28 cellular contexts compared by ENCODE assay signal in genomic region chr11:122729139-122729538, GRCh38.
DNase-seq lines count a peak whose midpoint lies in the region; ATAC-seq and TF ChIP-seq lines count a peak whose summit lies in the region.
"Had no signal": no experiment of that assay in that cellular context is flagged by ENCODE, and none has a peak within 500 bp of the region (broad histone marks: within the 10 kb centered on the region; RNA-seq: fewer than 3 reads in every experiment).

No MANE protein-coding gene starts in this region.

- TF ChIP-seq RAD21 in IMR-90 (IDR thresholded peaks at IDR 0.05; ENCODE audit: low read length), result no peak

- H3K27me3 Mint-ChIP-seq in activated CD8-positive, alpha-beta memory T cell treated with anti-CD3 and anti-CD28 coated beads, Interleukin-2, amount 10 ng/mL, durations not matched to agents 7 days and 5 days, result no peaks in the 10 kb centered on the region
- H3K27me3 Mint-ChIP-seq in activated naive CD8-positive, alpha-beta T cell, result no peaks in the 10 kb centered on the region

- no peaks in the 10 kb centered on the region for H3K27me3 ChIP-seq in IMR-90 (ENCODE audit: control insufficient read depth, insufficient read depth, low read length)
- no peaks in the 10 kb centered on the region for H3K27me3 ChIP-seq in spleen (replicated peaks in 1 of 7)
- H3K27me3 ChIP-seq: esophagus squamous epithelium, tibial nerve had no signal

- no peak overlapping the region for H2AK9ac ChIP-seq in IMR-90 (replicated peaks; ENCODE audit: low read depth, low read length, poor library complexity)

- no peak overlapping the region for H3K4ac ChIP-seq in IMR-90 (ENCODE audit: low read depth, low read length)

- H3K18ac ChIP-seq in IMR-90 (ENCODE audit: low read depth, low read length), result no peak overlapping the region

- H3K9me3 Mint-ChIP-seq in activated CD8-positive, alpha-beta memory T cell treated with anti-CD3 and anti-CD28 coated beads, Interleukin-2, amount 10 ng/mL, durations not matched to agents 7 days and 5 days (ENCODE audit: low read depth), result no peaks in the 10 kb centered on the region
- no peaks in the 10 kb centered on the region for H3K9me3 Mint-ChIP-seq in activated naive CD8-positive, alpha-beta T cell (ENCODE audit: low read depth)

- H4K8ac ChIP-seq in IMR-90 (ENCODE audit: low read depth in 2 of 2, low read length in 2 of 2), result no peak overlapping the region

- POLR2A ChIA-PET in IMR-90 (lab: Charles Lee; ENCODE audit: unreplicated experiment), result no interaction called here

- in situ Hi-C loops in IMR-90 (cut with MboI; ENCODE audit: low sequenced_read_pairs), result no loop called here

- intact Hi-C loops in IMR-90 (cut with micrococcal nuclease) (no loop called here), spleen (cut with DNase I; ENCODE audit: low total_unique reads) (no loop called here)

- H3K14ac ChIP-seq in IMR-90 (replicated peaks; ENCODE audit: low read depth, low read length), result no peak overlapping the region

- no peak overlapping the region for H4K5ac ChIP-seq in IMR-90 (ENCODE audit: low read depth, low read length)

- no peak overlapping the region for H2BK20ac ChIP-seq in IMR-90 (ENCODE audit: low read depth, low read length)

- peak overlapping the region; percentile 39 for H2BK120ac ChIP-seq in IMR-90 (ENCODE audit: low read depth, low read length)

- H3K9me1 ChIP-seq in IMR-90 (ENCODE audit: insufficient read depth, low read length), result peaks cover 31% of the 10 kb centered on the region

- H3K9ac ChIP-seq in IMR-90 (ENCODE audit: low read depth, low read length), result no peak overlapping the region

- no peak overlapping the region for H3K4me3 ChIP-seq in IMR-90 (ENCODE audit: insufficient read depth, low read depth, low read length)
- no peak overlapping the region for H3K4me3 ChIP-seq in spleen
- H3K4me3 ChIP-seq: esophagus squamous epithelium, tibial nerve had no signal

- no peak for ATAC-seq in activated CD8-positive, alpha-beta memory T cell treated with anti-CD3 and anti-CD28 coated beads, Interleukin-2, amount 10 ng/mL, durations not matched to agents 7 days and 5 days
- ATAC-seq in IMR-90 (ENCODE audit: low read depth) (no peak), GM19324 (IDR thresholded peaks at IDR 0.05; ENCODE audit: low FRiP score, unreplicated experiment) (no peak)
- ATAC-seq in activated CD4-positive, CD25-positive, alpha-beta regulatory T cell treated with anti-CD3 and anti-CD28 coated beads, Interleukin-2, amount 50 U/mL, for 24 hours, result no peak
- ATAC-seq: activated naive CD4-positive, alpha-beta T cell treated with anti-CD3 and anti-CD28 coated beads, Interleukin-2, amount 50 U/mL, for 72 hours; sciatic nerve had no signal

- H3K27ac ChIP-seq in IMR-90 (ENCODE audit: insufficient read depth, low read length) (no peak overlapping the region), spleen (peak overlapping the region in 6 of 8 donors; percentile 60 to 88 (median 80))
- H3K27ac ChIP-seq: esophagus squamous epithelium, tibial nerve had no signal

- no peak overlapping the region for H3K4me2 ChIP-seq in IMR-90 (ENCODE audit: low read depth, low read length)

- peak overlapping the region; percentile 31; the same call in 1 of the 2 replicates for H3K23ac ChIP-seq in IMR-90 (ENCODE audit: low read depth, low read length)

- H3K36me3 Mint-ChIP-seq in activated CD8-positive, alpha-beta memory T cell treated with anti-CD3 and anti-CD28 coated beads, Interleukin-2, amount 10 ng/mL, durations not matched to agents 7 days and 5 days, result peaks cover 24% of the 10 kb centered on the region
- peaks cover 7% of the 10 kb centered on the region for H3K36me3 Mint-ChIP-seq in activated naive CD8-positive, alpha-beta T cell

- CTCF ChIA-PET in activated CD8-positive, alpha-beta memory T cell treated with anti-CD3 and anti-CD28 coated beads, Interleukin-2, amount 10 ng/mL, durations not matched to agents 7 days and 5 days (lab: Charles Lee), result interaction anchor here (1.0 to 3.0 kb wide), 4 partner anchors 10 to 27 kb away, joined by 3 to 15 read pairs (median 8); no protein-coding TSS in a partner anchor
- CTCF ChIA-PET in IMR-90 (lab: Yijun Ruan, JAX), result interaction anchor here (0.7 kb wide), 1 partner anchor 60 kb away, joined by 3 read pairs; no protein-coding TSS in a partner anchor

- H3K36me3 ChIP-seq in IMR-90 (ENCODE audit: control insufficient read depth, insufficient read depth, low read length), result no peaks in the 10 kb centered on the region
- no peaks in the 10 kb centered on the region for H3K36me3 ChIP-seq in spleen
- H3K36me3 ChIP-seq: esophagus squamous epithelium, tibial nerve had no signal

- peaks cover 21% of the 10 kb centered on the region for H4K20me1 ChIP-seq in IMR-90 (ENCODE audit: insufficient read depth, low read length)

- peaks cover 75% of the 10 kb centered on the region for H3K4me1 Mint-ChIP-seq in activated CD8-positive, alpha-beta memory T cell treated with anti-CD3 and anti-CD28 coated beads, Interleukin-2, amount 10 ng/mL, durations not matched to agents 7 days and 5 days
- H3K4me1 Mint-ChIP-seq in activated naive CD8-positive, alpha-beta T cell (ENCODE audit: low read depth), result peaks cover 47% of the 10 kb centered on the region

- H3K4me3 Mint-ChIP-seq in activated CD8-positive, alpha-beta memory T cell treated with anti-CD3 and anti-CD28 coated beads, Interleukin-2, amount 10 ng/mL, durations not matched to agents 7 days and 5 days, result no peak overlapping the region
- peak overlapping the region; percentile 32 for H3K4me3 Mint-ChIP-seq in activated naive CD8-positive, alpha-beta T cell

- TF ChIP-seq POLR2A in IMR-90 (IDR thresholded peaks at IDR 0.05; ENCODE audit: low read depth, low read length), result no peak
- TF ChIP-seq POLR2A in spleen (IDR thresholded peaks at IDR 0.05), result no peak

- no peak overlapping the region for H2AFZ ChIP-seq in IMR-90 (replicated peaks; ENCODE audit: low read length, poor library complexity)

- peak overlapping the region; percentile 17; the same call in 1 of the 2 replicates for H2AK5ac ChIP-seq in IMR-90 (ENCODE audit: low read depth, low read length)

- H3K4me1 ChIP-seq in IMR-90 (ENCODE audit: control insufficient read depth, insufficient read depth, low read length) (peaks cover 23% of the 10 kb centered on the region), spleen (peaks cover 41 to 98% (median 76%) of the 10 kb centered on the region in 6 donors)

- H3K56ac ChIP-seq in IMR-90 (ENCODE audit: extremely low read depth, insufficient read depth, low read length), result no peak overlapping the region

- H2BK5ac ChIP-seq in IMR-90 (ENCODE audit: low read depth, low read length, poor library complexity, severe bottlenecking), result no peak overlapping the region

- BruUV-seq in IMR-90 (replicated peaks; lab: Mats Ljungman, UMichigan), result no TSS peak

- 0 out of 3 replicates have a peak overlapping the region, but pooled peaks have one; percentile 9 for H2BK15ac ChIP-seq in IMR-90 (ENCODE audit: low read depth, low read length)

- H4K91ac ChIP-seq in IMR-90 (ENCODE audit: insufficient read depth, low read depth, low read length), result no peak overlapping the region; the same call in 1 of the 2 replicates

- peak overlapping the region; percentile 8 for H3K27ac Mint-ChIP-seq in activated CD8-positive, alpha-beta memory T cell treated with anti-CD3 and anti-CD28 coated beads, Interleukin-2, amount 10 ng/mL, durations not matched to agents 7 days and 5 days
- H3K27ac Mint-ChIP-seq in activated naive CD8-positive, alpha-beta T cell, result peak overlapping the region; percentile 35
- H3K27ac Mint-ChIP-seq: activated naive CD4-positive, alpha-beta T cell treated with anti-CD3 and anti-CD28 coated beads, Interleukin-2, amount 50 U/mL, for 72 hours; progenitor cell of endocrine pancreas had no signal

- peaks cover 11 to 74% of the 10 kb centered on the region in 2 experiments for H3K79me1 ChIP-seq in IMR-90 (ENCODE audit: low read depth in 1 of 2, low read length in 2 of 2)

- DNase-seq in activated CD8-positive, alpha-beta memory T cell treated with anti-CD3 and anti-CD28 coated beads, Interleukin-2, amount 10 ng/mL, durations not matched to agents 7 days and 5 days, result no peak
- no peak for DNase-seq in activated CD8-positive, alpha-beta memory T cell treated with anti-CD3 and anti-CD28 coated beads, Interleukin-2, amount 50 U/mL, for 48 hours
- no peak for DNase-seq in IMR-90
- no peak for DNase-seq in spleen
- no peak for DNase-seq in T1000 (lab: John Stamatoyannopoulos, UW)
- DNase-seq: 8988T; activated CD4-positive, alpha-beta T cell treated with anti-CD3 and anti-CD28 coated beads for 1 hour; caudate nucleus; COR-L47; dermis blood vessel endothelial cell; DMS79; esophagus squamous epithelium; foreskin melanocyte; KG1; NCI-H1436; NCI-H2081 treated with DMSO at 0.1 percent for 48 hours; NCI-H226; NCI-H748 treated with DMSO at 0.1 percent for 48 hours; stimulated activated CD4-positive, alpha-beta T cell treated with anti-CD3 and anti-CD28 coated beads, Interleukin-4, amount 100 ng/mL, for 4 hours; stimulated activated naive CD4-positive, alpha-beta T cell treated with Interleukin-2 at 50 U/mL for 16 hours; T-helper 1 cell had no signal

- dilution Hi-C loops in IMR-90 (cut with HindIII; ENCODE audit: low sequenced_read_pairs, unreplicated experiment), result no loop called here

- no peaks in the 10 kb centered on the region for H3K9me3 ChIP-seq in IMR-90 (ENCODE audit: control insufficient read depth, insufficient read depth, low read length)
- no peaks in the 10 kb centered on the region for H3K9me3 ChIP-seq in spleen
- H3K9me3 ChIP-seq: esophagus squamous epithelium, tibial nerve had no signal

- TF ChIP-seq CTCF in IMR-90 (conservative IDR thresholded peaks at IDR 0.05; ENCODE audit: low read depth, low read length) (no peak), spleen (IDR thresholded peaks at IDR 0.05 in 8 of 11, conservative IDR thresholded peaks at IDR 0.05 in 3 of 11) (no peak)

- no CpG with 5 or more reads among the region's 4 CpGs for WGBS in IMR-90 (ENCODE audit: extremely low coverage in 2 of 2, insufficient read length in 1 of 2), 2 experiments
- WGBS in spleen, 5 donors, result 60 to 79% (median 74%) methylated on average over 4 of the region's 4 CpGs

TF ChIP-seq in IMR-90, 13 proteins besides CTCF, POLR2A, EP300 and RAD21:
- TF ChIP-seq MXI1 (IDR thresholded peaks at IDR 0.05; ENCODE audit: borderline replicate concordance, low read depth, low read length) (no peak), MAZ (IDR thresholded peaks at IDR 0.05; ENCODE audit: borderline replicate concordance, low read depth, low read length) (no peak), FOS (IDR thresholded peaks at IDR 0.05; ENCODE audit: low read depth, low read length) (no peak), SMC3 (IDR thresholded peaks at IDR 0.05; ENCODE audit: low read depth, low read length) (no peak), BHLHE40 (IDR thresholded peaks at IDR 0.05; ENCODE audit: low read depth, low read length) (no peak), MAFK (IDR thresholded peaks at IDR 0.05; ENCODE audit: low read depth, low read length) (no peak)
